Comparison of ENCODE assay signal across 8 cellular contexts in genomic region chr17:50477976-50478375, GRCh38.
DNase-seq lines count a peak whose midpoint lies in the region; ATAC-seq and TF ChIP-seq lines count a peak whose summit lies in the region.

No MANE protein-coding gene starts in this region.

- peak overlapping the region; percentile 91 for H3K4me3 Mint-ChIP-seq in stimulated activated naive CD8-positive, alpha-beta T cell treated with anti-CD3 and anti-CD28 coated beads, Interleukin-15, Interleukin-2, amounts not matched to agents 100 ng/mL and 50 ng/mL, for 24 hours

- no peaks in the 10 kb centered on the region for H3K9me3 ChIP-seq in muscle layer of duodenum (ENCODE audit: control insufficient read depth in 1 of 2, low read length in 2 of 2)

- H3K36me3 Mint-ChIP-seq in stimulated activated naive CD8-positive, alpha-beta T cell treated with anti-CD3 and anti-CD28 coated beads, Interleukin-15, Interleukin-2, amounts not matched to agents 100 ng/mL and 50 ng/mL, for 24 hours (ENCODE audit: low read depth), result peaks cover 4% of the 10 kb centered on the region

- in situ Hi-C loops in brain microvascular endothelial cell (cut with HindIII; ENCODE audit: low pct_ligation_motif_present, low sequenced_read_pairs), result no loop called here

- peaks cover 30% of the 10 kb centered on the region for H3K4me1 Mint-ChIP-seq in stimulated activated naive CD8-positive, alpha-beta T cell treated with anti-CD3 and anti-CD28 coated beads, Interleukin-15, Interleukin-2, amounts not matched to agents 100 ng/mL and 50 ng/mL, for 24 hours (ENCODE audit: low read depth)

- peak overlapping the region; percentile 95 for H3K27ac Mint-ChIP-seq in stimulated activated naive CD8-positive, alpha-beta T cell treated with anti-CD3 and anti-CD28 coated beads, Interleukin-15, Interleukin-2, amounts not matched to agents 100 ng/mL and 50 ng/mL, for 24 hours

- H3K27me3 Mint-ChIP-seq in stimulated activated naive CD8-positive, alpha-beta T cell treated with anti-CD3 and anti-CD28 coated beads, Interleukin-15, Interleukin-2, amounts not matched to agents 100 ng/mL and 50 ng/mL, for 24 hours, result peaks cover 4% of the 10 kb centered on the region

- H3K9me3 Mint-ChIP-seq in stimulated activated naive CD8-positive, alpha-beta T cell treated with anti-CD3 and anti-CD28 coated beads, Interleukin-15, Interleukin-2, amounts not matched to agents 100 ng/mL and 50 ng/mL, for 24 hours, result no peaks in the 10 kb centered on the region

- H3K27ac ChIP-seq in brain microvascular endothelial cell, result no peak overlapping the region
- H3K27ac ChIP-seq in muscle layer of duodenum (ENCODE audit: low read length), result peak overlapping the region; percentile 79

- H3K36me3 ChIP-seq in brain microvascular endothelial cell (replicated peaks) (peaks cover 2% of the 10 kb centered on the region), muscle layer of duodenum (ENCODE audit: control insufficient read depth in 1 of 2, insufficient read depth in 2 of 2, low read length in 2 of 2) (peaks cover 0 to 4% of the 10 kb centered on the region in 2 donors)

- TF ChIP-seq CTCF in brain microvascular endothelial cell (IDR thresholded peaks at IDR 0.05; ENCODE audit: low read depth, low read length, missing control alignments), result no peak

- H3K27me3 ChIP-seq in brain microvascular endothelial cell (replicated peaks) (peaks cover 3% of the 10 kb centered on the region), muscle layer of duodenum (ENCODE audit: low read depth, low read length) (no peaks in the 10 kb centered on the region)

- H3K4me1 ChIP-seq in muscle layer of duodenum (ENCODE audit: control insufficient read depth in 1 of 2, insufficient read depth in 2 of 2, low read length in 2 of 2), result peaks cover 0 to 24% of the 10 kb centered on the region in 2 donors

- H3K4me3 ChIP-seq in brain microvascular endothelial cell (ENCODE audit: low read depth, low read length) (peak overlapping the region; percentile 80), muscle layer of duodenum (ENCODE audit: low read depth in 1 of 2, low read length in 2 of 2) (peak overlapping the region; percentile 21 to 75)

- DNase-seq in stimulated activated naive CD8-positive, alpha-beta T cell treated with anti-CD3 and anti-CD28 coated beads, Interleukin-15, Interleukin-2, amounts not matched to agents 100 U/mL and 50 U/mL, for 24 hours, result no peak
- DNase-seq in brain microvascular endothelial cell, result no peak
- DNase-seq in Ammon's horn (ENCODE audit: low spot score), result no peak
- no peak for DNase-seq in germinal center (ENCODE audit: low spot score)
- DNase-seq in NCI-H1105 (lab: John Stamatoyannopoulos, UW), result no peak
- no peak for DNase-seq in NCI-H510A (lab: John Stamatoyannopoulos, UW)

- ATAC-seq in stimulated activated naive CD8-positive, alpha-beta T cell treated with anti-CD3 and anti-CD28 coated beads, Interleukin-15, Interleukin-2, amounts not matched to agents 100 U/mL and 50 U/mL, for 24 hours, result no peak
